ENCODE assay signal across 9 cellular contexts in genomic region chr2:28952806-28953190, GRCh38. TPM values are rescaled to one million over a fixed set of nuclear protein-coding genes. Genes with fewer than 3 reads are reported as not detected.
DNase-seq lines count a peak whose midpoint lies in the region; ATAC-seq, FAIRE-seq and TF ChIP-seq lines count a peak whose summit lies in the region.
"Had no signal": no experiment of that assay in that cellular context is flagged by ENCODE, and none has a peak within 500 bp of the region (broad histone marks: within the 10 kb centered on the region; RNA-seq: fewer than 3 reads in every experiment).

No MANE protein-coding gene starts in this region.

- in situ Hi-C loops in K562 (cut with MboI) = loop anchor here (25.0 kb wide), 1 partner anchor 1110 kb away; no protein-coding TSS in a partner anchor

- peaks cover 28% of the 10 kb centered on the region for H3K36me3 Mint-ChIP-seq in GM23338 (ENCODE audit: low read depth)

- TF ChIP-seq RAD21 in K562 (CRISPR knock-in tag; conservative IDR thresholded peaks at IDR 0.05 in 1 of 2, IDR thresholded peaks at IDR 0.05 in 1 of 2) = peak; percentile 45 to 60; a peak in 3 of 4 replicates

- H3K27me3 ChIP-seq in GM23338 (ENCODE audit: insufficient read depth) = no peaks in the 10 kb centered on the region
- no peaks in the 10 kb centered on the region for H3K27me3 ChIP-seq in K562 (ENCODE audit: control insufficient read depth in 2 of 2, insufficient read depth in 2 of 2, low read length in 2 of 2)
- no peaks in the 10 kb centered on the region for H3K27me3 ChIP-seq in pancreas

- peaks cover 4% of the 10 kb centered on the region; the same call in 1 of the 2 replicates for H3F3A ChIP-seq in GM23338 (replicated peaks; ENCODE audit: low read depth)

- TF ChIP-seq EP300 in K562 (IDR thresholded peaks at IDR 0.05; ENCODE audit: low read length) = peak; percentile 7; the same call in 1 of the 2 replicates

- BruUV-seq in K562 (replicated peaks; lab: Mats Ljungman, UMichigan) = no TSS peak

- H3K27ac Mint-ChIP-seq in GM23338 = no peak overlapping the region

- H3K27ac ChIP-seq in GM23338 (ENCODE audit: low read depth) (no peak overlapping the region), K562 (ENCODE audit: extremely low read depth, low read depth, low read length) (no peak overlapping the region), pancreas (no peak overlapping the region)

- no peak overlapping the region for H3K9ac ChIP-seq in K562 (ENCODE audit: insufficient read depth in 1 of 2, low read depth in 2 of 2, low read length in 2 of 2)

- H3K36me3 ChIP-seq in GM23338 (ENCODE audit: insufficient read depth) (peaks cover 15% of the 10 kb centered on the region), K562 (ENCODE audit: control insufficient read depth, insufficient read depth, low read length) (peaks cover 15% of the 10 kb centered on the region; the same call in 2 of the 3 replicates), pancreas (peaks cover 0 to 7% (median 0%) of the 10 kb centered on the region in 3 donors)

- intact Hi-C loops in K562 (cut with micrococcal nuclease) = loop anchor here (1.0 to 10.0 kb wide), 4 partner anchors 131 to 1122 kb away; no protein-coding TSS in a partner anchor
- intact Hi-C loops in pancreas (cut with DNase I) = no loop called here

- H3K4me1 ChIP-seq in GM23338 (ENCODE audit: insufficient read depth) = peaks cover 25% of the 10 kb centered on the region
- peaks cover 6 to 10% of the 10 kb centered on the region in 2 experiments; a peak in 4 of 5 replicates for H3K4me1 ChIP-seq in K562 (replicated peaks in 1 of 2; ENCODE audit: control insufficient read depth in 2 of 2, insufficient read depth in 2 of 2, low read length in 2 of 2)
- no peaks in the 10 kb centered on the region for H3K4me1 ChIP-seq in pancreas

- H3K9me2 ChIP-seq in GM23338 (ENCODE audit: insufficient read depth) = no peaks in the 10 kb centered on the region; the same call in 1 of the 2 replicates

- H3K4me3 Mint-ChIP-seq in GM23338 = no peak overlapping the region

- peaks cover 21% of the 10 kb centered on the region for H3K9me3 Mint-ChIP-seq in GM23338

- H4K20me1 ChIP-seq in GM23338 (replicated peaks; ENCODE audit: insufficient read depth) (0 out of 2 replicates have a peak, but pooled peaks cover 10% of the 10 kb centered on the region), K562 (replicated peaks; ENCODE audit: control insufficient read depth, insufficient read depth, low read length) (no peaks in the 10 kb centered on the region)

- H3K9me1 ChIP-seq in K562 (ENCODE audit: control insufficient read depth, insufficient read depth, low read length) = no peaks in the 10 kb centered on the region

- peaks cover 15% of the 10 kb centered on the region for H3K27me3 Mint-ChIP-seq in GM23338 (ENCODE audit: insufficient read depth, low read depth, poor library complexity)

- peaks cover 35% of the 10 kb centered on the region for H3K4me1 Mint-ChIP-seq in GM23338

- H3K79me2 ChIP-seq in GM23338 (replicated peaks; ENCODE audit: insufficient read depth) = no peaks in the 10 kb centered on the region
- H3K79me2 ChIP-seq in K562 (ENCODE audit: control insufficient read depth, insufficient read depth, low read length) = no peaks in the 10 kb centered on the region

- H3K4me3 ChIP-seq in GM23338 (no peak overlapping the region), K562 (no peak overlapping the region), pancreas (no peak overlapping the region)

- FAIRE-seq in K562 (lab: Jason Lieb, UNC) (no peak), pancreas (lab: Jason Lieb, UNC) (no peak)
- FAIRE-seq: endometrium had no signal

- CTCF ChIA-PET in K562 (lab: Yijun Ruan, JAX; ENCODE audit: low intra/inter-chr PET ratio) = interaction anchor here (0.6 to 3.9 kb wide), 3 partner anchors 131 to 1271 kb away, joined by 3 to 18 read pairs (median 4); no protein-coding TSS in a partner anchor

- no peak for ATAC-seq in GM23338
- ATAC-seq in K562 = peak; percentile 64
- peak in 3 of 4 donors; percentile 23 to 32 (median 27) for ATAC-seq in pancreas
- no peak for ATAC-seq in HG03342 (IDR thresholded peaks at IDR 0.05; ENCODE audit: unreplicated experiment)
- ATAC-seq in GM19023 (IDR thresholded peaks at IDR 0.05; ENCODE audit: unreplicated experiment) = no peak

- no peak for TF ChIP-seq POLR2A in K562 (conservative IDR thresholded peaks at IDR 0.05)

- no peak overlapping the region for H2AFZ ChIP-seq in GM23338
- peak overlapping the region; percentile 22; the same call in 1 of the 2 replicates for H2AFZ ChIP-seq in K562 (ENCODE audit: low read depth, low read length)

- H3K4me2 ChIP-seq in GM23338 (no peak overlapping the region), K562 (ENCODE audit: insufficient read depth, low read length) (no peak overlapping the region)

- DNase-seq in GM23338 (ENCODE audit: low spot score) (no peak), NCI-H69 (lab: John Stamatoyannopoulos, UW) (peak; percentile 21), K562 (ENCODE audit: extremely low read depth in 1 of 4, low spot score in 3 of 4) (peak in 2 of 4 experiments; percentile 23 to 39), pancreas (no peak), A172 (ENCODE audit: low spot score) (no peak)
- DNase-seq in stimulated activated CD4-positive, alpha-beta T cell treated with anti-CD3 and anti-CD28 coated beads, Interleukin-4, amount 100 ng/mL, for 1 hour = no peak

- H3K9me3 ChIP-seq in K562 (replicated peaks; ENCODE audit: control insufficient read depth, insufficient read depth, low read depth, low read length) = peaks cover 3% of the 10 kb centered on the region
- H3K9me3 ChIP-seq in pancreas = no peaks in the 10 kb centered on the region

- POLR2A ChIA-PET in K562 (lab: Yijun Ruan, JAX) = interaction anchor here (1.1 kb wide), 1 partner anchor 12 kb away, joined by 3 read pairs; no protein-coding TSS in a partner anchor

- TF ChIP-seq CTCF in GM23338 (conservative IDR thresholded peaks at IDR 0.05; ENCODE audit: low read depth in 2 of 2) (peak; percentile 20 to 43; a peak in 2 of 4 replicates), K562 (IDR thresholded peaks at IDR 0.05 in 2 of 3, conservative IDR thresholded peaks at IDR 0.05 in 1 of 3; ENCODE audit: insufficient read depth in 2 of 3, low read depth in 1 of 3, low read length in 3 of 3) (peak; percentile 39 to 65 (median 53)), pancreas (IDR thresholded peaks at IDR 0.05) (no peak)

- 0% methylated on average over 6 of the region's 6 CpGs for WGBS in K562 (ENCODE audit: insufficient coverage, low coverage, missing lambda C conversion rate)
- WGBS in pancreas, 2 donors = 44 to 49% methylated on average over 6 of the region's 6 CpGs

TF ChIP-seq in GM23338, 12 proteins besides CTCF, POLR2A, EP300 and RAD21 (continues in another document):
- TF ChIP-seq CREB1 (CRISPR knock-in tag; IDR thresholded peaks at IDR 0.05; ENCODE audit: low read depth) = no peak

TF ChIP-seq in K562, 482 proteins besides CTCF, POLR2A, EP300 and RAD21 (continues in another document):
- TF ChIP-seq TCF3 (CRISPR knock-in tag; IDR thresholded peaks at IDR 0.05) (peak; percentile 59), SOX6 (IDR thresholded peaks at IDR 0.05) (peak; percentile 75), ARID1B (IDR thresholded peaks at IDR 0.05) (peak; percentile 61)

RNA-seq across cellular contexts. Expression of gene TOGARAM2, which starts 28.3 kb away (rescaled TPM):
- 0.47 and 1.8 TPM in 2 replicates for total RNA-seq in GM23338 (2014; rRNA removed; shearing (Covaris generic))
- polyA plus RNA-seq in GM23338 (2016; fragmentation: Nextera tagmentation; extraction: Ambion mirVana) = 1.8 and 2.4 TPM in 2 replicates
- total RNA-seq in K562 (2011; cell fraction: chromatin; rRNA removed; ENCODE audit: low replicate concordance) = not detected in 2 replicates
- total RNA-seq in K562 (2011; cell fraction: nucleolus; rRNA removed) = not detected in 2 replicates
- total RNA-seq in K562 (2011; cell fraction: nucleoplasm; rRNA removed) = 0.08 TPM in 1 of 2 replicates, not detected in the other
- not detected in 2 replicates for total RNA-seq in K562 (2014; rRNA removed)
- not detected in 2 replicates for total RNA-seq in K562 (2014; rRNA removed; fragmentation: Illumina TruSeq; extraction: Trizol)
- not detected in 2 replicates for total RNA-seq in K562 (2015; rRNA removed; fragmentation: Illumina TruSeq; extraction: Trizol)
- total RNA-seq in K562 (2021) = not detected in 2 replicates
- not detected in 2 replicates for polyA plus RNA-seq in K562 (2011; rRNA removed)
- polyA plus RNA-seq in K562 (2011; cell fraction: cytosol; rRNA removed) = under 0.01 TPM in 1 of 2 replicates, not detected in the other
- 0.01 TPM in 1 of 2 replicates, not detected in the other for polyA plus RNA-seq in K562 (2011; cell fraction: nucleus; rRNA removed)
- polyA plus RNA-seq in K562 (2012) = not detected in 2 replicates
- polyA plus RNA-seq in K562 (2014; fragmentation: Illumina TruSeq; extraction: Trizol) = not detected in 2 replicates
- not detected for polyA plus RNA-seq in K562 (2014; fragmentation: Nextera tagmentation; extraction: Ambion mirVana)
- polyA plus RNA-seq in K562 (2014; rRNA removed) = not detected in 2 replicates
- polyA minus RNA-seq in K562 (2011; rRNA and poly(A)+ RNA removed) = not detected in 2 replicates
- polyA minus RNA-seq in K562 (2011; cell fraction: cytosol; rRNA and poly(A)+ RNA removed) = not detected in 2 replicates
- polyA minus RNA-seq in K562 (2011; cell fraction: nucleus; rRNA and poly(A)+ RNA removed) = not detected in 2 replicates
- total RNA-seq in pancreas = under 1 TPM; 0.03 to 0.94 (median 0.55) TPM
- 1 to 10 TPM; 3.8 to 9.1 TPM for polyA plus RNA-seq in pancreas
- total RNA-seq in A172 (2014; rRNA removed; shearing (Covaris generic)) = 0.69 and 1.9 TPM in 2 replicates

RNA-seq across cellular contexts. Expression of gene WDR43, which starts 58.3 kb away (rescaled TPM):
- total RNA-seq in GM23338 (2014; rRNA removed; shearing (Covaris generic)) = 112 and 140 TPM in 2 replicates
- 101 and 103 TPM in 2 replicates for polyA plus RNA-seq in GM23338 (2016; fragmentation: Nextera tagmentation; extraction: Ambion mirVana)
- 135 and 262 TPM in 2 replicates for total RNA-seq in K562 (2011; cell fraction: chromatin; rRNA removed; ENCODE audit: low replicate concordance)
- total RNA-seq in K562 (2011; cell fraction: nucleolus; rRNA removed) = 43.0 and 47.1 TPM in 2 replicates
- 83.1 and 84.3 TPM in 2 replicates for total RNA-seq in K562 (2011; cell fraction: nucleoplasm; rRNA removed)
- 105 and 106 TPM in 2 replicates for total RNA-seq in K562 (2014; rRNA removed)
- 134 and 161 TPM in 2 replicates for total RNA-seq in K562 (2014; rRNA removed; fragmentation: Illumina TruSeq; extraction: Trizol)
- total RNA-seq in K562 (2015; rRNA removed; fragmentation: Illumina TruSeq; extraction: Trizol) = 144 and 149 TPM in 2 replicates
- total RNA-seq in K562 (2021) = 105 and 107 TPM in 2 replicates
- 147 and 197 TPM in 2 replicates for polyA plus RNA-seq in K562 (2011; rRNA removed)
- polyA plus RNA-seq in K562 (2011; cell fraction: cytosol; rRNA removed) = 38.2 and 53.2 TPM in 2 replicates
- 67.5 and 86.6 TPM in 2 replicates for polyA plus RNA-seq in K562 (2011; cell fraction: nucleus; rRNA removed)
- polyA plus RNA-seq in K562 (2012) = 31.9 and 60.1 TPM in 2 replicates
- 77.9 and 83.1 TPM in 2 replicates for polyA plus RNA-seq in K562 (2014; fragmentation: Illumina TruSeq; extraction: Trizol)
- polyA plus RNA-seq in K562 (2014; fragmentation: Nextera tagmentation; extraction: Ambion mirVana) = 10 to 100 TPM; 34.6 to 39.2 TPM
- polyA plus RNA-seq in K562 (2014; rRNA removed) = 53.6 and 58.3 TPM in 2 replicates
- 600 and 656 TPM in 2 replicates for polyA minus RNA-seq in K562 (2011; rRNA and poly(A)+ RNA removed)
- 95.2 and 128 TPM in 2 replicates for polyA minus RNA-seq in K562 (2011; cell fraction: cytosol; rRNA and poly(A)+ RNA removed)
- 61.4 and 133 TPM in 2 replicates for polyA minus RNA-seq in K562 (2011; cell fraction: nucleus; rRNA and poly(A)+ RNA removed)
- 10 to 100 TPM; 14.8 to 31.9 (median 24.6) TPM for total RNA-seq in pancreas
- polyA plus RNA-seq in pancreas = 1 to 10 TPM; 4.5 to 8.7 TPM
- total RNA-seq in A172 (2014; rRNA removed; shearing (Covaris generic)) = 90.2 and 106 TPM in 2 replicates

Comparison
In these comparisons a context has a peak if more than half of its experiments do, and no peak if none do; other contexts are left out.
1. ATAC-seq: peak in K562 (single experiment) and pancreas (3 of 4); none in GM23338 (single experiment), HG03342 (single experiment) and GM19023 (single experiment).
2. CTCF ChIP-seq: peak in GM23338 (2 of 2) and K562 (3 of 3); none in pancreas (0 of 4).